18 cellular contexts compared by ENCODE assay signal in the genomic region with DNA sequence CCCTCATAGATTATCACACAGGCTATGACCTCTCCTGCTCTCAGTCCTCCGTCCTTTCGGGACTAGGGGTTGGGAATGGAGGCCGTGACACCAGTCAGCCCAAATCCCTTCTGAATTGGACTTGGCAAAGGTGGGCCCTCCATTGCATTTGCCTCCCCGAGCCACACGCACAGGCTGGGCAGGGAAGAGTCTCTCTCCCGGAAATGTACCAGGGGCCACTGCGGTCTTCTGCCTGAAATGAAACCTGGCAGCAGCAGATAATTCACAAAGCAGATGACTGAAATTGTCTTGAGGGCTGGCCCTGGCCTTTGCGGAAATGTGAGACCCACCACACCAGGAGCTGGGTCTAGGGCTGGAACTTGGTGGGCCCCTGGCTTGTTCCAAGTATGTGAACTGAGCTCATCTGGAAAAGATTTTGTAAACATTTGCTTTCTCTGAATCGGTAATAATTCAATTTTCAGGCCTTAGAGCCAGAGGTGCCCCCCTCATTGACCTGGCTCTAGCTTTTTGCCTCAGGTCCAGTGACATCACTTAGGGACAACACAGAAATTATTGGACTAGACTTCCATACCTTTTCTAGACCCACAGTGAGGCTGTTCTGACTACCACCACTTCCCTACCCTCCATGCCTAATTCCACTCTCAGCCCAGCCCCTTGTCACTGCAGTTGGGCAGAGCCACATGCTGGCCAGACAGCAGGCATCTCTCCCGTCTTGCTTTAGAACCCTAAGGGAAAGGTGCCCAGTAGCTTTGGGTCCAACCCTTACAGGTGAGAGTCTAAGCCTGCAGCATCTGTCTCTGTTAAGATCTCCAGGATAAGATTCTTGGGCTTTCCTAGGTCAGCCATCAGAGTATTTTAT.
DNase-seq lines count a peak whose midpoint lies in the region; ATAC-seq lines count a peak whose summit lies in the region.
"Had no signal": no experiment of that assay in that cellular context is flagged by ENCODE, and none has a peak within 500 bp of the region (broad histone marks: within the 10 kb centered on the region; RNA-seq: fewer than 3 reads in every experiment).

No MANE protein-coding gene starts in this region.

- H3K27me3 Mint-ChIP-seq in activated naive CD4-positive, alpha-beta T cell treated with anti-CD3 and anti-CD28 coated beads, Interleukin-2, amount 10 ng/mL, durations not matched to agents 7 days and 5 days, result no peaks in the 10 kb centered on the region
- H3K27me3 Mint-ChIP-seq in T-cell, result no peaks in the 10 kb centered on the region
- H3K27me3 Mint-ChIP-seq in effector memory CD8-positive, alpha-beta T cell, result no peaks in the 10 kb centered on the region

- no peak overlapping the region for H3K27ac Mint-ChIP-seq in activated naive CD4-positive, alpha-beta T cell treated with anti-CD3 and anti-CD28 coated beads, Interleukin-2, amount 10 ng/mL, durations not matched to agents 7 days and 5 days
- peak overlapping the region; percentile 84 to 88 for H3K27ac Mint-ChIP-seq in T-cell
- H3K27ac Mint-ChIP-seq in effector memory CD8-positive, alpha-beta T cell, result peak overlapping the region; percentile 91 to 93

- POLR2A ChIA-PET in T-cell (lab: Charles Lee), result no interaction called here

- peak; percentile 18 for DNase-seq in activated naive CD4-positive, alpha-beta T cell treated with anti-CD3 and anti-CD28 coated beads, Interleukin-2, amount 10 ng/mL, durations not matched to agents 7 days and 5 days
- no peak for DNase-seq in activated naive CD4-positive, alpha-beta T cell treated with Interleukin-2 at 50 U/mL for 16 hours
- DNase-seq in T-cell (no peak), posterior vena cava (ENCODE audit: low spot score) (no peak)
- no peak for DNase-seq in effector memory CD8-positive, alpha-beta T cell
- peak; percentile 8 for DNase-seq in stimulated activated CD8-positive, alpha-beta memory T cell treated with anti-CD3 and anti-CD28 coated beads, Interleukin-4, amount 100 ng/mL, for 48 hours
- DNase-seq in activated CD4-positive, alpha-beta T cell treated with anti-CD3 and anti-CD28 coated beads, Interleukin-2, amount 50 U/mL, for 1 hour, result no peak
- DNase-seq: effector memory CD4-positive, alpha-beta T cell; foreskin fibroblast; Kasumi-1; left ventricle myocardium superior; NCI-H1417 treated with DMSO at 0.1 percent for 48 hours; NCI-H345; OCI-M1; stimulated activated naive CD4-positive, alpha-beta T cell had no signal

- peaks cover 28% of the 10 kb centered on the region for H3K4me1 Mint-ChIP-seq in activated naive CD4-positive, alpha-beta T cell treated with anti-CD3 and anti-CD28 coated beads, Interleukin-2, amount 10 ng/mL, durations not matched to agents 7 days and 5 days
- peaks cover 25 to 40% (median 39%) of the 10 kb centered on the region in 3 donors for H3K4me1 Mint-ChIP-seq in T-cell
- peaks cover 35 to 45% of the 10 kb centered on the region in 2 donors for H3K4me1 Mint-ChIP-seq in effector memory CD8-positive, alpha-beta T cell (ENCODE audit: low read depth in 2 of 2)

- H3K36me3 Mint-ChIP-seq in activated naive CD4-positive, alpha-beta T cell treated with anti-CD3 and anti-CD28 coated beads, Interleukin-2, amount 10 ng/mL, durations not matched to agents 7 days and 5 days, result peaks cover 14% of the 10 kb centered on the region
- peaks cover 17% of the 10 kb centered on the region for H3K36me3 Mint-ChIP-seq in T-cell
- H3K36me3 Mint-ChIP-seq in effector memory CD8-positive, alpha-beta T cell (ENCODE audit: insufficient read depth), result peaks cover 11% of the 10 kb centered on the region

- CTCF ChIA-PET in activated naive CD4-positive, alpha-beta T cell treated with anti-CD3 and anti-CD28 coated beads, Interleukin-2, amount 10 ng/mL, durations not matched to agents 7 days and 5 days (lab: Charles Lee), result interaction anchor here (0.6 to 3.7 kb wide), 6 partner anchors 15 to 541 kb away, joined by 3 to 138 read pairs (median 6); no protein-coding TSS in a partner anchor
- CTCF ChIA-PET in T-cell (lab: Charles Lee), result interaction anchor here (0.6 to 2.9 kb wide), 2 partner anchors 72 to 427 kb away, joined by 3 to 30 read pairs; no protein-coding TSS in a partner anchor

- ATAC-seq in T-cell (replicated peaks in 1 of 4) (no peak), HG03196 (IDR thresholded peaks at IDR 0.05; ENCODE audit: unreplicated experiment) (no peak)
- no peak for ATAC-seq in effector memory CD8-positive, alpha-beta T cell (replicated peaks)
- ATAC-seq: body of pancreas, HCT116, left ventricle myocardium superior had no signal

- intact Hi-C loops in posterior vena cava (cut with DNase I), result loop anchor here (5.0 to 10.0 kb wide), 5 partner anchors 68 to 425 kb away; no protein-coding TSS in a partner anchor

- no peaks in the 10 kb centered on the region for H3K9me3 Mint-ChIP-seq in activated naive CD4-positive, alpha-beta T cell treated with anti-CD3 and anti-CD28 coated beads, Interleukin-2, amount 10 ng/mL, durations not matched to agents 7 days and 5 days
- H3K9me3 Mint-ChIP-seq in T-cell, result no peaks in the 10 kb centered on the region
- H3K9me3 Mint-ChIP-seq in effector memory CD8-positive, alpha-beta T cell, result no peaks in the 10 kb centered on the region

- H3K4me3 Mint-ChIP-seq in activated naive CD4-positive, alpha-beta T cell treated with anti-CD3 and anti-CD28 coated beads, Interleukin-2, amount 10 ng/mL, durations not matched to agents 7 days and 5 days, result no peak overlapping the region
- H3K4me3 Mint-ChIP-seq in T-cell, result no peak overlapping the region
- no peak overlapping the region for H3K4me3 Mint-ChIP-seq in effector memory CD8-positive, alpha-beta T cell

Comparison
In these comparisons a context has a peak if more than half of its experiments do, and no peak if none do; other contexts are left out.
1. DNase-seq: peak in activated naive CD4-positive, alpha-beta T cell treated with anti-CD3 and anti-CD28 coated beads, Interleukin-2, amount 10 ng/mL, durations not matched to agents 7 days and 5 days (single experiment) and stimulated activated CD8-positive, alpha-beta memory T cell treated with anti-CD3 and anti-CD28 coated beads, Interleukin-4, amount 100 ng/mL, for 48 hours (single experiment); none in activated naive CD4-positive, alpha-beta T cell treated with Interleukin-2 at 50 U/mL for 16 hours (single experiment), T-cell (0 of 34), effector memory CD8-positive, alpha-beta T cell (0 of 3), activated CD4-positive, alpha-beta T cell treated with anti-CD3 and anti-CD28 coated beads, Interleukin-2, amount 50 U/mL, for 1 hour (single experiment) and posterior vena cava (single experiment).